8 cellular contexts compared by ENCODE assay signal in the genomic region with DNA sequence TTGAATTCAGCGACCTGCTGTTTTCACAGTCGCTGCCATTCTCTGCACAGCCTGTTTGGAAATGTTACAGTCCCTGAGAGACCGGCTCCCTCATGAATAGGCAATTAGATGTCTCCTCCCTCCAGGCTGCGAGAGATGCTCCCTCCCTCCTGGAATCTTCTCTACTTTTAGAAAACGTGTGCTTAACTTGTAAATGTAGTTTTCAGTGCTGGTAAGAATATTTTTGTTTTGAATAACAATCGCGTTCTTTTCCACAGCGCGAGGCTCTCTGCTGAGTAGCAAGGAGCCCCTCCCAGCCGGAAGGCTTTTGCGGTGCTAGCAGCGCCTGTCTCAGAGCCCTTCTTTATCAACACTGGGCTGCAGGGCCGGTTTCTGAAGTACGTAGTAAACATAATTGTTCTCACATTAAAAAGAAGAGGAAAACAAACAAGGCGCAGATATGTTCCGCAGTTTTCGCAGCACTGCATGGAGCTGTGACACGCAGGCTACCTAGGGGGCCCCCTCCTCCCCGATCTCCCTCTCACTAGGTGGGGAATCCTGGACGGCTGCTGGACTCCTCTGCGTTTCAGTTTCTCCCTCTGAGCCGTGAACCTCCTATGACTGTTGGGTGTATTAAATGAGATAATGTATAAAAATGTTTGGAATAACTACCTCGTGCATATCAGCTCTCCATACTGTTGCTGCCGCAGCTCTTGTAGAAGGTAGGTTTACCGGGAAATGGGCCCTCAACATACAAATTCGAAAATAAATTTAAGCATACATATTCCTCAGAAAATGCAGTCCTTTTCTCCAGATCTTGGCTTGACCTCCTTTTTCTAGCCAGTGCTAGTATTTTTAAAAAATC.
DNase-seq lines count a peak whose midpoint lies in the region; ATAC-seq and TF ChIP-seq lines count a peak whose summit lies in the region.

No MANE protein-coding gene starts in this region.

- H3K4me1 ChIP-seq in lower lobe of right lung (peaks cover 11% of the 10 kb centered on the region), transverse colon (peaks cover 0 to 11% (median 2%) of the 10 kb centered on the region in 4 donors)

- peak; percentile 2 for DNase-seq in stimulated activated CD4-positive, alpha-beta T cell treated with anti-CD3 and anti-CD28 coated beads, Interleukin-12 subunit alpha, Interleukin-12 subunit beta, amount 100 ng/mL, for 4 hours
- no peak for DNase-seq in stimulated activated CD4-positive, alpha-beta T cell treated with anti-CD3 and anti-CD28 coated beads, Interleukin-4, amount 100 ng/mL, for 1 hour
- DNase-seq in NCI-H2029 (lab: John Stamatoyannopoulos, UW), result peak; percentile 10
- DNase-seq in brain microvascular endothelial cell, result peak; percentile 18
- peak; percentile 64 for DNase-seq in lower lobe of right lung
- peak; percentile 36 for DNase-seq in transverse colon
- DNase-seq in hepatic stellate cell (ENCODE audit: low spot score), result no peak

- intact Hi-C loops in lower lobe of right lung (cut with DNase I) (no loop called here), transverse colon (cut with DNase I; ENCODE audit: low total_unique reads) (no loop called here)

- TF ChIP-seq CTCF in brain microvascular endothelial cell (IDR thresholded peaks at IDR 0.05; ENCODE audit: low read depth, low read length, missing control alignments), result no peak
- TF ChIP-seq CTCF in lower lobe of right lung (IDR thresholded peaks at IDR 0.05), result no peak
- no peak for TF ChIP-seq CTCF in transverse colon (IDR thresholded peaks at IDR 0.05)

- in situ Hi-C loops in brain microvascular endothelial cell (cut with HindIII; ENCODE audit: low pct_ligation_motif_present, low sequenced_read_pairs) (no loop called here), transverse colon (cut with MboI; ENCODE audit: low pct_ligation_motif_present in 1 of 4, low pct_unique_long_range_greater_than_20kb in 1 of 4, low sequenced_read_pairs in 3 of 4) (no loop called here)

- TF ChIP-seq POLR2A in transverse colon (IDR thresholded peaks at IDR 0.05), result no peak

- WGBS in transverse colon (ENCODE audit: low coverage in 1 of 2), 2 donors, result 10 to 17% methylated on average over 12 to 26 of the region's 26 CpGs

- H3K27me3 ChIP-seq in brain microvascular endothelial cell (replicated peaks) (peaks cover 9% of the 10 kb centered on the region), lower lobe of right lung (ENCODE audit: low read depth) (peaks cover 7% of the 10 kb centered on the region), transverse colon (peaks cover 32% of the 10 kb centered on the region)

- TF ChIP-seq EP300 in transverse colon (IDR thresholded peaks at IDR 0.05; ENCODE audit: low read depth), result no peak

- ATAC-seq in lower lobe of right lung (peak; percentile 88 to 94), GM21737 (IDR thresholded peaks at IDR 0.05; ENCODE audit: unreplicated experiment) (no peak)

- H3K4me3 ChIP-seq in brain microvascular endothelial cell (ENCODE audit: low read depth, low read length) (peak overlapping the region; percentile 41), lower lobe of right lung (peak overlapping the region; percentile 45), transverse colon (peak overlapping the region in 3 of 4 donors; percentile 17 to 49 (median 25))

- no peak overlapping the region for H3K27ac ChIP-seq in brain microvascular endothelial cell
- no peak overlapping the region for H3K27ac ChIP-seq in lower lobe of right lung
- H3K27ac ChIP-seq in transverse colon, result no peak overlapping the region

- H3K36me3 ChIP-seq in brain microvascular endothelial cell (replicated peaks) (no peaks in the 10 kb centered on the region), lower lobe of right lung (no peaks in the 10 kb centered on the region), transverse colon (no peaks in the 10 kb centered on the region)

- H3K9me3 ChIP-seq in lower lobe of right lung (no peaks in the 10 kb centered on the region), transverse colon (no peaks in the 10 kb centered on the region)

Comparison
In these comparisons a context has a peak if more than half of its experiments do, and no peak if none do; other contexts are left out.
1. DNase-seq: peak in stimulated activated CD4-positive, alpha-beta T cell treated with anti-CD3 and anti-CD28 coated beads, Interleukin-12 subunit alpha, Interleukin-12 subunit beta, amount 100 ng/mL, for 4 hours (single experiment), NCI-H2029 (single experiment), brain microvascular endothelial cell (single experiment), lower lobe of right lung (single experiment) and transverse colon (single experiment); none in stimulated activated CD4-positive, alpha-beta T cell treated with anti-CD3 and anti-CD28 coated beads, Interleukin-4, amount 100 ng/mL, for 1 hour (single experiment) and hepatic stellate cell (single experiment).
2. Peak in every context shown above with its lines, with median percentiles within 50 percentile points of each other: H3K4me3 ChIP-seq.